ENCODE assay signal across 30 cellular contexts in genomic region chr13:80161219-80161618, GRCh38.
A peak's percentile ranks its signal among the peaks of the same experiment; 100 is the strongest.
DNase-seq lines count a peak whose midpoint lies in the region; ATAC-seq and TF ChIP-seq lines count a peak whose summit lies in the region.
"Had no signal": no experiment of that assay in that cellular context is flagged by ENCODE, and none has a peak within 500 bp of the region (broad histone marks: within the 10 kb centered on the region; RNA-seq: fewer than 3 reads in every experiment).

No MANE protein-coding gene starts in this region.

- TF ChIP-seq CTCF in GM23338 (conservative IDR thresholded peaks at IDR 0.05; ENCODE audit: low read depth in 2 of 2) (no peak), neural crest cell (conservative IDR thresholded peaks at IDR 0.05) (no peak), dorsolateral prefrontal cortex (IDR thresholded peaks at IDR 0.05 in 54 of 56, conservative IDR thresholded peaks at IDR 0.05 in 2 of 56; ENCODE audit: low read depth in 1 of 56, partially characterized antibody in 56 of 56) (no peak)

- H3F3A ChIP-seq in GM23338 (replicated peaks; ENCODE audit: low read depth) = no peaks in the 10 kb centered on the region

- H3K27me3 ChIP-seq in GM23338 (ENCODE audit: insufficient read depth) = no peaks in the 10 kb centered on the region
- H3K27me3 ChIP-seq in dorsolateral prefrontal cortex = no peaks in the 10 kb centered on the region
- H3K27me3 ChIP-seq: heart right ventricle, neutrophil, right lobe of liver, spleen, stomach had no signal

- H3K27ac ChIP-seq in GM23338 (ENCODE audit: low read depth) (no peak overlapping the region), dorsolateral prefrontal cortex (no peak overlapping the region)
- H3K27ac ChIP-seq: heart right ventricle, HL-60, KMS-11, left ventricle myocardium inferior, neutrophil, right lobe of liver, SK-N-MC, spleen, stomach had no signal

- no peaks in the 10 kb centered on the region for H3K27me3 Mint-ChIP-seq in GM23338 (ENCODE audit: insufficient read depth, low read depth, poor library complexity)
- no peaks in the 10 kb centered on the region for H3K27me3 Mint-ChIP-seq in neural crest cell (ENCODE audit: low read depth)
- H3K27me3 Mint-ChIP-seq: activated CD8-positive, alpha-beta T cell treated with anti-CD3 and anti-CD28 coated beads for 36 hours; CD4-positive, alpha-beta memory T cell; progenitor cell of endocrine pancreas had no signal

- no peak overlapping the region for H3K4me3 Mint-ChIP-seq in GM23338
- no peak overlapping the region for H3K4me3 Mint-ChIP-seq in neural crest cell
- H3K4me3 Mint-ChIP-seq: activated CD8-positive, alpha-beta T cell treated with anti-CD3 and anti-CD28 coated beads for 36 hours; CD4-positive, alpha-beta memory T cell had no signal

- H3K36me3 Mint-ChIP-seq in GM23338 (ENCODE audit: low read depth) (no peaks in the 10 kb centered on the region; the same call in 2 of the 3 replicates), neural crest cell (ENCODE audit: low read depth) (peaks cover 7% of the 10 kb centered on the region)
- H3K36me3 Mint-ChIP-seq: CD4-positive, alpha-beta memory T cell had no signal

- H3K4me3 ChIP-seq in GM23338 (no peak overlapping the region), dorsolateral prefrontal cortex (no peak overlapping the region)
- H3K4me3 ChIP-seq: heart right ventricle, left ventricle myocardium inferior, right lobe of liver, SK-N-MC, spleen, stomach had no signal

- H3K27ac Mint-ChIP-seq in GM23338 (no peak overlapping the region), neural crest cell (ENCODE audit: unreplicated experiment) (peak overlapping the region; percentile 22)
- H3K27ac Mint-ChIP-seq: activated CD8-positive, alpha-beta T cell treated with anti-CD3 and anti-CD28 coated beads for 36 hours; CD4-positive, alpha-beta memory T cell; progenitor cell of endocrine pancreas had no signal

- intact Hi-C loops in dorsolateral prefrontal cortex (cut with DNase I) = no loop called here

- H2AFZ ChIP-seq in GM23338 = peak overlapping the region; percentile 49; the same call in 1 of the 2 replicates

- ATAC-seq in GM18498 (IDR thresholded peaks at IDR 0.05; ENCODE audit: unreplicated experiment) (peak; percentile 52), GM23338 (no peak), HG03139 (IDR thresholded peaks at IDR 0.05; ENCODE audit: unreplicated experiment) (no peak), HG03378 (IDR thresholded peaks at IDR 0.05; ENCODE audit: unreplicated experiment) (no peak)
- ATAC-seq: activated CD8-positive, alpha-beta T cell treated with anti-CD3 and anti-CD28 coated beads for 36 hours; heart right ventricle had no signal

- peaks cover 1% of the 10 kb centered on the region; the same call in 1 of the 3 replicates for H3K4me1 Mint-ChIP-seq in GM23338
- peaks cover 39% of the 10 kb centered on the region for H3K4me1 Mint-ChIP-seq in neural crest cell
- H3K4me1 Mint-ChIP-seq: CD4-positive, alpha-beta memory T cell had no signal

- no peaks in the 10 kb centered on the region for H4K20me1 ChIP-seq in GM23338 (replicated peaks; ENCODE audit: insufficient read depth)

- no peak overlapping the region for H3K4me2 ChIP-seq in GM23338
- H3K4me2 ChIP-seq: KMS-11 had no signal

- no peaks in the 10 kb centered on the region for H3K79me2 ChIP-seq in GM23338 (replicated peaks; ENCODE audit: insufficient read depth)

- no peaks in the 10 kb centered on the region for H3K9me2 ChIP-seq in GM23338 (ENCODE audit: insufficient read depth)

- no peak for DNase-seq in GM23338 (ENCODE audit: low spot score)
- DNase-seq in NOMO-1 treated with DMSO at 0.1 percent for 48 hours (lab: John Stamatoyannopoulos, UW; ENCODE audit: unreplicated experiment) = peak; percentile 64
- DNase-seq in neural crest cell (ENCODE audit: low read depth, low spot score) = no peak
- DNase-seq in dorsolateral prefrontal cortex = no peak
- DNase-seq: activated CD4-positive, alpha-beta T cell treated with anti-CD3 and anti-CD28 coated beads for 1 hour; activated CD8-positive, alpha-beta memory T cell treated with anti-CD3 and anti-CD28 coated beads, Interleukin-2, amount 50 U/mL, for 48 hours; activated CD8-positive, alpha-beta T cell treated with anti-CD3 and anti-CD28 coated beads for 36 hours; activated naive CD4-positive, alpha-beta T cell treated with anti-CD3 and anti-CD28 coated beads, Interleukin-2, amount 50 U/mL, for 16 hours; amniotic stem cell; CD4-positive, alpha-beta memory T cell; heart right ventricle; left ventricle myocardium inferior; MM.1S; NCI-H146; NCI-H2107; NCI-H345; right lobe of liver; spleen; stimulated activated CD4-positive, alpha-beta T cell treated with anti-CD3 and anti-CD28 coated beads, Interleukin-2, amount 100 ng/mL, for 24 hours; stimulated activated CD8-positive, alpha-beta memory T cell treated with anti-CD3 and anti-CD28 coated beads, Interleukin-4, amount 100 ng/mL, for 48 hours; stomach; T-helper 2 cell had no signal

- no peaks in the 10 kb centered on the region for H3K4me1 ChIP-seq in GM23338 (ENCODE audit: insufficient read depth)
- H3K4me1 ChIP-seq: right lobe of liver, spleen had no signal

- H3K9me3 Mint-ChIP-seq in GM23338 (no peaks in the 10 kb centered on the region), neural crest cell (peaks cover 6% of the 10 kb centered on the region)
- H3K9me3 Mint-ChIP-seq: activated CD8-positive, alpha-beta T cell treated with anti-CD3 and anti-CD28 coated beads for 36 hours had no signal

- H3K36me3 ChIP-seq in GM23338 (ENCODE audit: insufficient read depth) = no peaks in the 10 kb centered on the region
- H3K36me3 ChIP-seq: heart right ventricle, left ventricle myocardium inferior, neutrophil, right lobe of liver, spleen, stomach had no signal

TF ChIP-seq in GM23338, 12 proteins besides CTCF, POLR2A, EP300 and RAD21 (continues in another document):
- TF ChIP-seq STAT1 (IDR thresholded peaks at IDR 0.05; ENCODE audit: unreplicated experiment) = no peak
- no peak for TF ChIP-seq REST (IDR thresholded peaks at IDR 0.05; ENCODE audit: unreplicated experiment)
- TF ChIP-seq EZH2 (IDR thresholded peaks at IDR 0.05; ENCODE audit: low read depth, unreplicated experiment) = no peak
- no peak for TF ChIP-seq NANOG (IDR thresholded peaks at IDR 0.05; ENCODE audit: borderline replicate concordance)
